Comparison of ENCODE assay signal across 26 cellular contexts in genomic region chr13:40329682-40330485, GRCh38.
A peak's percentile ranks its signal among the peaks of the same experiment; 100 is the strongest.
DNase-seq lines count a peak whose midpoint lies in the region; ATAC-seq and TF ChIP-seq lines count a peak whose summit lies in the region.
"Had no signal": no experiment of that assay in that cellular context is flagged by ENCODE, and none has a peak within 500 bp of the region (broad histone marks: within the 10 kb centered on the region; RNA-seq: fewer than 3 reads in every experiment).

No MANE protein-coding gene starts in this region.

- CTCF ChIA-PET in activated CD4-positive, alpha-beta T cell treated with anti-CD3 and anti-CD28 coated beads for 36 hours (lab: Charles Lee), result interaction anchor here (0.6 kb wide), 1 partner anchor 23 kb away, joined by 3 read pairs; no protein-coding TSS in a partner anchor

- H3K4me1 ChIP-seq in RWPE2 (ENCODE audit: insufficient read depth, poor library complexity, severe bottlenecking), result peaks cover 31% of the 10 kb centered on the region
- no peaks in the 10 kb centered on the region for H3K4me1 ChIP-seq in neural progenitor cell
- H3K4me1 ChIP-seq: lower lobe of right lung, right lobe of liver, stomach, upper lobe of left lung had no signal

- H3K4me2 ChIP-seq in neural progenitor cell, result no peak overlapping the region
- H3K4me2 ChIP-seq: GM23338 had no signal

- no peaks in the 10 kb centered on the region for H3K36me3 ChIP-seq in RWPE2 (ENCODE audit: low read depth)
- H3K36me3 ChIP-seq in neural progenitor cell, result no peaks in the 10 kb centered on the region
- H3K36me3 ChIP-seq: lower lobe of right lung, ovary, stomach, upper lobe of left lung had no signal

- peak overlapping the region; percentile 22 for H3K27ac Mint-ChIP-seq in activated CD4-positive, alpha-beta T cell treated with anti-CD3 and anti-CD28 coated beads for 36 hours
- H3K27ac Mint-ChIP-seq in stimulated activated memory B cell treated with anti-CD40 and anti-IgM and Interleukin-4, amounts not matched to agents 10 μg/mL and 1 μg/mL and 100 μg/mL, for 72 hours, result peak overlapping the region; percentile 8
- no peak overlapping the region for H3K27ac Mint-ChIP-seq in neural progenitor cell
- no peak overlapping the region for H3K27ac Mint-ChIP-seq in natural killer cell
- H3K27ac Mint-ChIP-seq: GM23338 had no signal

- peaks cover 30% of the 10 kb centered on the region for H3K4me1 Mint-ChIP-seq in activated CD4-positive, alpha-beta T cell treated with anti-CD3 and anti-CD28 coated beads for 36 hours
- H3K4me1 Mint-ChIP-seq in stimulated activated memory B cell treated with anti-CD40 and anti-IgM and Interleukin-4, amounts not matched to agents 10 μg/mL and 1 μg/mL and 100 μg/mL, for 72 hours, result peaks cover 14% of the 10 kb centered on the region
- H3K4me1 Mint-ChIP-seq in neural progenitor cell (peaks cover 5% of the 10 kb centered on the region), natural killer cell (peaks cover 0 to 10% of the 10 kb centered on the region in 2 donors)

- DNase-seq in activated CD4-positive, alpha-beta T cell treated with anti-CD3 and anti-CD28 coated beads for 36 hours, result no peak
- DNase-seq in activated CD4-positive, alpha-beta T cell treated with anti-CD3 and anti-CD28 coated beads, Interleukin-2, amount 50 U/mL, for 48 hours, result no peak
- no peak for DNase-seq in RWPE2 (ENCODE audit: low spot score)
- DNase-seq in fibroblast of mammary gland (ENCODE audit: low read depth), result peak; percentile 51
- DNase-seq in neural progenitor cell (ENCODE audit: low spot score), result no peak
- DNase-seq in natural killer cell, result no peak
- no peak for DNase-seq in posterior vena cava (ENCODE audit: low spot score)
- DNase-seq: 8988T; activated CD4-positive, alpha-beta T cell treated with anti-CD3 and anti-CD28 coated beads for 48 hours; activated gamma-delta T cell; amniotic stem cell; DMS153; effector memory CD4-positive, alpha-beta T cell; Kasumi-1; lower lobe of right lung; NCI-H1092 treated with DMSO at 0.1 percent for 48 hours; NCI-H2029 treated with DMSO at 0.1 percent for 48 hours; NCI-H510A; ovary; right lobe of liver; stomach; T1000; upper lobe of left lung had no signal

- H3K9me3 Mint-ChIP-seq in activated CD4-positive, alpha-beta T cell treated with anti-CD3 and anti-CD28 coated beads for 36 hours (ENCODE audit: low read depth), result peaks cover 2% of the 10 kb centered on the region
- H3K9me3 Mint-ChIP-seq in stimulated activated memory B cell treated with anti-CD40 and anti-IgM and Interleukin-4, amounts not matched to agents 10 μg/mL and 1 μg/mL and 100 μg/mL, for 72 hours, result peaks cover 3% of the 10 kb centered on the region
- peaks cover 9% of the 10 kb centered on the region for H3K9me3 Mint-ChIP-seq in neural progenitor cell
- no peaks in the 10 kb centered on the region for H3K9me3 Mint-ChIP-seq in natural killer cell

- H3K9ac ChIP-seq in neural progenitor cell, result no peak overlapping the region

- POLR2A ChIA-PET in activated CD4-positive, alpha-beta T cell treated with anti-CD3 and anti-CD28 coated beads for 36 hours (lab: Charles Lee), result no interaction called here

- no peak overlapping the region for H2AFZ ChIP-seq in neural progenitor cell (replicated peaks)
- H2AFZ ChIP-seq: GM23338 had no signal

- H3K36me3 Mint-ChIP-seq in activated CD4-positive, alpha-beta T cell treated with anti-CD3 and anti-CD28 coated beads for 36 hours (ENCODE audit: low read depth), result no peaks in the 10 kb centered on the region
- H3K36me3 Mint-ChIP-seq in stimulated activated memory B cell treated with anti-CD40 and anti-IgM and Interleukin-4, amounts not matched to agents 10 μg/mL and 1 μg/mL and 100 μg/mL, for 72 hours, result no peaks in the 10 kb centered on the region
- H3K36me3 Mint-ChIP-seq in neural progenitor cell (no peaks in the 10 kb centered on the region), natural killer cell (no peaks in the 10 kb centered on the region)

- TF ChIP-seq CTCF in RWPE2 (IDR thresholded peaks at IDR 0.05; ENCODE audit: poor library complexity, severe bottlenecking) (no peak), fibroblast of mammary gland (conservative IDR thresholded peaks at IDR 0.05; ENCODE audit: control insufficient read depth, insufficient read depth, low read depth, low read length) (no peak), neural progenitor cell (IDR thresholded peaks at IDR 0.05) (no peak), natural killer cell (IDR thresholded peaks at IDR 0.05) (no peak)

- no peaks in the 10 kb centered on the region for H3K79me2 ChIP-seq in neural progenitor cell (ENCODE audit: low read depth)

- H3K4me3 Mint-ChIP-seq in activated CD4-positive, alpha-beta T cell treated with anti-CD3 and anti-CD28 coated beads for 36 hours, result no peak overlapping the region
- H3K4me3 Mint-ChIP-seq in stimulated activated memory B cell treated with anti-CD40 and anti-IgM and Interleukin-4, amounts not matched to agents 10 μg/mL and 1 μg/mL and 100 μg/mL, for 72 hours, result no peak overlapping the region
- H3K4me3 Mint-ChIP-seq in neural progenitor cell (no peak overlapping the region), natural killer cell (no peak overlapping the region)
- H3K4me3 Mint-ChIP-seq: GM23338 had no signal

- no peak overlapping the region for H3K4me3 ChIP-seq in RWPE2 (ENCODE audit: severe bottlenecking)
- H3K4me3 ChIP-seq in fibroblast of mammary gland (ENCODE audit: control insufficient read depth, low read depth, low read length), result no peak overlapping the region
- H3K4me3 ChIP-seq in neural progenitor cell, result no peak overlapping the region
- H3K4me3 ChIP-seq: GM23338, lower lobe of right lung, ovary, right lobe of liver, stomach, upper lobe of left lung had no signal

- H4K20me1 ChIP-seq in neural progenitor cell (ENCODE audit: low read depth), result no peaks in the 10 kb centered on the region

- H3K27me3 ChIP-seq in RWPE2 (ENCODE audit: insufficient read depth, poor library complexity, severe bottlenecking) (no peaks in the 10 kb centered on the region), neural progenitor cell (no peaks in the 10 kb centered on the region)
- H3K27me3 ChIP-seq: ovary, right lobe of liver, stomach, upper lobe of left lung had no signal

- no peaks in the 10 kb centered on the region for H3F3A ChIP-seq in neural progenitor cell (ENCODE audit: low read depth)

- intact Hi-C loops in activated CD4-positive, alpha-beta T cell treated with anti-CD3 and anti-CD28 coated beads for 36 hours (cut with DNase I, micrococcal nuclease), result no loop called here
- intact Hi-C loops in natural killer cell (cut with micrococcal nuclease) (no loop called here), posterior vena cava (cut with DNase I) (no loop called here)

- peak overlapping the region; percentile 57 for H3K27ac ChIP-seq in RWPE2 (ENCODE audit: poor library complexity, severe bottlenecking)
- H3K27ac ChIP-seq in neural progenitor cell, result no peak overlapping the region
- H3K27ac ChIP-seq: lower lobe of right lung, ovary, right lobe of liver, upper lobe of left lung had no signal

- no peaks in the 10 kb centered on the region for H3K27me3 Mint-ChIP-seq in activated CD4-positive, alpha-beta T cell treated with anti-CD3 and anti-CD28 coated beads for 36 hours
- peaks cover 5% of the 10 kb centered on the region for H3K27me3 Mint-ChIP-seq in stimulated activated memory B cell treated with anti-CD40 and anti-IgM and Interleukin-4, amounts not matched to agents 10 μg/mL and 1 μg/mL and 100 μg/mL, for 72 hours
- peaks cover 4% of the 10 kb centered on the region for H3K27me3 Mint-ChIP-seq in neural progenitor cell (ENCODE audit: insufficient read depth, low read depth)
- peaks cover 7 to 8% of the 10 kb centered on the region in 2 donors for H3K27me3 Mint-ChIP-seq in natural killer cell (ENCODE audit: low read depth in 2 of 2)

- H3K9me3 ChIP-seq in RWPE2 (ENCODE audit: severe bottlenecking), result no peaks in the 10 kb centered on the region
- H3K9me3 ChIP-seq in neural progenitor cell (ENCODE audit: low read depth), result no peaks in the 10 kb centered on the region
- H3K9me3 ChIP-seq: lower lobe of right lung, ovary, right lobe of liver, stomach, upper lobe of left lung had no signal

- ATAC-seq in activated CD4-positive, alpha-beta T cell treated with anti-CD3 and anti-CD28 coated beads for 36 hours, result no peak
- ATAC-seq in RWPE2 (ENCODE audit: low read depth) (no peak), natural killer cell (no peak)
- ATAC-seq in stimulated activated memory B cell treated with anti-CD40 and anti-IgM and Interleukin-4, amounts not matched to agents 10 μg/mL and 1 μg/mL and 100 μg/mL, for 72 hours, result peak; percentile 80
- ATAC-seq: GM23338, lower lobe of right lung, SK-N-SH treated with all-trans-retinoic acid at 6 μM for 48 hours had no signal

Comparison
In these comparisons a context has a peak if more than half of its experiments do, and no peak if none do; other contexts are left out.
1. H3K27ac Mint-ChIP-seq: peak in activated CD4-positive, alpha-beta T cell treated with anti-CD3 and anti-CD28 coated beads for 36 hours (single experiment) and stimulated activated memory B cell treated with anti-CD40 and anti-IgM and Interleukin-4, amounts not matched to agents 10 μg/mL and 1 μg/mL and 100 μg/mL, for 72 hours (single experiment); none in neural progenitor cell (single experiment) and natural killer cell (0 of 2).